1 cellular context compared by ENCODE assay signal in the genomic region with DNA sequence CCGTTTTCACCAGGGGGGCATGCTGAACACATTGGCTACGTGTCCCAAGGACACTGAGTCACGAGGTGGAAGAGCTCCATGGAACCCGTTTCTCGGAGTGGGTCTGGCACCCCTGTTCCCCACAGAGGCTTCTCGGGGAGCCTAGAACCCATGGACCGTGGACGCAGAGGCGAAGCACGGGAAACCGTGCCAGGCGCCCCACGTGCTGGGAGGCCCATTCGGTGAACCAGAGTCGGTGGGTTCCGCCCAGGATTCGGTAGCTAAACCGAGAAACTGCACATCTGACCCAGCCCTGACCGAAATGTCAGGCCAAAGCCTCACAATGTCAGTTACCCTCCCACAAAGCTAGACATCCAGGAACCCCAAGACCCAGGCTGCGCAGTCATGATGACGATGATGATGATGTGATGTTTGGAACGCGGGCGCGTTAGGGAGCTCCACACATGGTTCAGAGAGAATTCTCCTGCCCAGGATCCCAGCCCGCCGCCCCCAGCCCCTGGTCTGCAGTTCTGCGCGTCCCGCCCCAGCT.
TF ChIP-seq lines count a peak whose summit lies in the region.

No MANE protein-coding gene starts in this region.

TF ChIP-seq in K562, 482 proteins besides CTCF, POLR2A, EP300 and RAD21 (continued from another document and continues in another):
- TF ChIP-seq, protein P1, sequence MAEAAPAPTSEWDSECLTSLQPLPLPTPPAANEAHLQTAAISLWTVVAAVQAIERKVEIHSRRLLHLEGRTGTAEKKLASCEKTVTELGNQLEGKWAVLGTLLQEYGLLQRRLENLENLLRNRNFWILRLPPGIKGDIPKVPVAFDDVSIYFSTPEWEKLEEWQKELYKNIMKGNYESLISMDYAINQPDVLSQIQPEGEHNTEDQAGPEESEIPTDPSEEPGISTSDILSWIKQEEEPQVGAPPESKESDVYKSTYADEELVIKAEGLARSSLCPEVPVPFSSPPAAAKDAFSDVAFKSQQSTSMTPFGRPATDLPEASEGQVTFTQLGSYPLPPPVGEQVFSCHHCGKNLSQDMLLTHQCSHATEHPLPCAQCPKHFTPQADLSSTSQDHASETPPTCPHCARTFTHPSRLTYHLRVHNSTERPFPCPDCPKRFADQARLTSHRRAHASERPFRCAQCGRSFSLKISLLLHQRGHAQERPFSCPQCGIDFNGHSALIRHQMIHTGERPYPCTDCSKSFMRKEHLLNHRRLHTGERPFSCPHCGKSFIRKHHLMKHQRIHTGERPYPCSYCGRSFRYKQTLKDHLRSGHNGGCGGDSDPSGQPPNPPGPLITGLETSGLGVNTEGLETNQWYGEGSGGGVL (CRISPR knock-in tag; IDR thresholded peaks at IDR 0.05): no peak
- TF ChIP-seq SMARCA5 (IDR thresholded peaks at IDR 0.05) (no peak), RB1 (IDR thresholded peaks at IDR 0.05; ENCODE audit: low read depth) (no peak), MCM3 (IDR thresholded peaks at IDR 0.05) (no peak), EHMT2 (IDR thresholded peaks at IDR 0.05) (no peak), MECOM (CRISPR knock-in tag; IDR thresholded peaks at IDR 0.05) (no peak), POLR2B (IDR thresholded peaks at IDR 0.05; ENCODE audit: low read depth, partially characterized antibody) (no peak), ZNF347 (CRISPR knock-in tag; IDR thresholded peaks at IDR 0.05; ENCODE audit: low read depth) (no peak), JUNB (CRISPR knock-in tag; conservative IDR thresholded peaks at IDR 0.05) (no peak), ZNF695 (CRISPR knock-in tag; IDR thresholded peaks at IDR 0.05) (0 out of 2 replicates have a peak, but pooled peaks have one; percentile 24), KDM1A (IDR thresholded peaks at IDR 0.05) (no peak), CHCHD3 (CRISPR knock-in tag; IDR thresholded peaks at IDR 0.05) (no peak), ZNF184 (CRISPR knock-in tag; IDR thresholded peaks at IDR 0.05) (no peak), ZNF124 (CRISPR knock-in tag; IDR thresholded peaks at IDR 0.05) (no peak), RUNX1 (IDR thresholded peaks at IDR 0.05; ENCODE audit: low read depth) (no peak), ZSCAN32 (CRISPR knock-in tag; IDR thresholded peaks at IDR 0.05) (no peak), FOSL1 (tag; conservative IDR thresholded peaks at IDR 0.05) (no peak), ZNF699 (CRISPR knock-in tag; IDR thresholded peaks at IDR 0.05; ENCODE audit: insufficient replicate concordance) (no peak), GABPB1 (CRISPR knock-in tag; IDR thresholded peaks at IDR 0.05) (no peak), ELF2 (CRISPR knock-in tag; IDR thresholded peaks at IDR 0.05) (no peak), KDM4B (IDR thresholded peaks at IDR 0.05; ENCODE audit: borderline replicate concordance in 2 of 2, low read depth in 1 of 2) (no peak), SMAD2 (IDR thresholded peaks at IDR 0.05; ENCODE audit: low read depth, low read length) (no peak), ZNF766 (CRISPR knock-in tag; conservative IDR thresholded peaks at IDR 0.05) (no peak), COPS2 (conservative IDR thresholded peaks at IDR 0.05) (no peak), ZFP1 (CRISPR knock-in tag; IDR thresholded peaks at IDR 0.05) (no peak), MCM7 (IDR thresholded peaks at IDR 0.05) (no peak), CBX2 (IDR thresholded peaks at IDR 0.05; ENCODE audit: insufficient read depth, low read length, poor library complexity, severe bottlenecking) (no peak), MTA2 (IDR thresholded peaks at IDR 0.05; ENCODE audit: low read depth) (no peak), ZNF408 (CRISPR knock-in tag; IDR thresholded peaks at IDR 0.05; ENCODE audit: low read depth) (no peak), MEF2A (IDR thresholded peaks at IDR 0.05; ENCODE audit: control insufficient read depth, low read depth, low read length) (no peak), ZNF584 (CRISPR knock-in tag; IDR thresholded peaks at IDR 0.05; ENCODE audit: low read depth) (no peak), ZNF589 (CRISPR knock-in tag; IDR thresholded peaks at IDR 0.05; ENCODE audit: low read depth) (no peak), SIRT6 (IDR thresholded peaks at IDR 0.05; ENCODE audit: low read depth, low read length) (no peak), GABPA (tag; conservative IDR thresholded peaks at IDR 0.05; ENCODE audit: low read depth) (no peak), TRIM24 (IDR thresholded peaks at IDR 0.05) (no peak), STAG1 (CRISPR knock-in tag; IDR thresholded peaks at IDR 0.05; ENCODE audit: borderline replicate concordance) (no peak), TSC22D4 (tag; IDR thresholded peaks at IDR 0.05) (no peak)
- TF ChIP-seq, protein P2, sequence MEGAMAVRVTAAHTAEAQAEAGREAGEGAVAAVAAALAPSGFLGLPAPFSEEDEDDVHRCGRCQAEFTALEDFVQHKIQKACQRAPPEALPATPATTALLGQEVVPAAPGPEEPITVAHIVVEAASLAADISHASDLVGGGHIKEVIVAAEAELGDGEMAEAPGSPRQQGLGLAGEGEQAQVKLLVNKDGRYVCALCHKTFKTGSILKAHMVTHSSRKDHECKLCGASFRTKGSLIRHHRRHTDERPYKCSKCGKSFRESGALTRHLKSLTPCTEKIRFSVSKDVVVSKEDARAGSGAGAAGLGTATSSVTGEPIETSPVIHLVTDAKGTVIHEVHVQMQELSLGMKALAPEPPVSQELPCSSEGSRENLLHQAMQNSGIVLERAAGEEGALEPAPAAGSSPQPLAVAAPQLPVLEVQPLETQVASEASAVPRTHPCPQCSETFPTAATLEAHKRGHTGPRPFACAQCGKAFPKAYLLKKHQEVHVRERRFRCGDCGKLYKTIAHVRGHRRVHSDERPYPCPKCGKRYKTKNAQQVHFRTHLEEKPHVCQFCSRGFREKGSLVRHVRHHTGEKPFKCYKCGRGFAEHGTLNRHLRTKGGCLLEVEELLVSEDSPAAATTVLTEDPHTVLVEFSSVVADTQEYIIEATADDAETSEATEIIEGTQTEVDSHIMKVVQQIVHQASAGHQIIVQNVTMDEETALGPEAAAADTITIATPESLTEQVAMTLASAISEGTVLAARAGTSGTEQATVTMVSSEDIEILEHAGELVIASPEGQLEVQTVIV (CRISPR knock-in tag; IDR thresholded peaks at IDR 0.05; ENCODE audit: borderline replicate concordance): no peak
- TF ChIP-seq, protein P3, sequence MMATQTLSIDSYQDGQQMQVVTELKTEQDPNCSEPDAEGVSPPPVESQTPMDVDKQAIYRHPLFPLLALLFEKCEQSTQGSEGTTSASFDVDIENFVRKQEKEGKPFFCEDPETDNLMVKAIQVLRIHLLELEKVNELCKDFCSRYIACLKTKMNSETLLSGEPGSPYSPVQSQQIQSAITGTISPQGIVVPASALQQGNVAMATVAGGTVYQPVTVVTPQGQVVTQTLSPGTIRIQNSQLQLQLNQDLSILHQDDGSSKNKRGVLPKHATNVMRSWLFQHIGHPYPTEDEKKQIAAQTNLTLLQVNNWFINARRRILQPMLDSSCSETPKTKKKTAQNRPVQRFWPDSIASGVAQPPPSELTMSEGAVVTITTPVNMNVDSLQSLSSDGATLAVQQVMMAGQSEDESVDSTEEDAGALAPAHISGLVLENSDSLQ (IDR thresholded peaks at IDR 0.05): 0 out of 2 replicates have a peak, but pooled peaks have one; percentile 38
- TF ChIP-seq, protein P4, sequence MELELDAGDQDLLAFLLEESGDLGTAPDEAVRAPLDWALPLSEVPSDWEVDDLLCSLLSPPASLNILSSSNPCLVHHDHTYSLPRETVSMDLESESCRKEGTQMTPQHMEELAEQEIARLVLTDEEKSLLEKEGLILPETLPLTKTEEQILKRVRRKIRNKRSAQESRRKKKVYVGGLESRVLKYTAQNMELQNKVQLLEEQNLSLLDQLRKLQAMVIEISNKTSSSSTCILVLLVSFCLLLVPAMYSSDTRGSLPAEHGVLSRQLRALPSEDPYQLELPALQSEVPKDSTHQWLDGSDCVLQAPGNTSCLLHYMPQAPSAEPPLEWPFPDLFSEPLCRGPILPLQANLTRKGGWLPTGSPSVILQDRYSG (tag; conservative IDR thresholded peaks at IDR 0.05; ENCODE audit: low read depth): 0 out of 2 replicates have a peak, but pooled peaks have one; percentile 53
- TF ChIP-seq, protein P5, sequence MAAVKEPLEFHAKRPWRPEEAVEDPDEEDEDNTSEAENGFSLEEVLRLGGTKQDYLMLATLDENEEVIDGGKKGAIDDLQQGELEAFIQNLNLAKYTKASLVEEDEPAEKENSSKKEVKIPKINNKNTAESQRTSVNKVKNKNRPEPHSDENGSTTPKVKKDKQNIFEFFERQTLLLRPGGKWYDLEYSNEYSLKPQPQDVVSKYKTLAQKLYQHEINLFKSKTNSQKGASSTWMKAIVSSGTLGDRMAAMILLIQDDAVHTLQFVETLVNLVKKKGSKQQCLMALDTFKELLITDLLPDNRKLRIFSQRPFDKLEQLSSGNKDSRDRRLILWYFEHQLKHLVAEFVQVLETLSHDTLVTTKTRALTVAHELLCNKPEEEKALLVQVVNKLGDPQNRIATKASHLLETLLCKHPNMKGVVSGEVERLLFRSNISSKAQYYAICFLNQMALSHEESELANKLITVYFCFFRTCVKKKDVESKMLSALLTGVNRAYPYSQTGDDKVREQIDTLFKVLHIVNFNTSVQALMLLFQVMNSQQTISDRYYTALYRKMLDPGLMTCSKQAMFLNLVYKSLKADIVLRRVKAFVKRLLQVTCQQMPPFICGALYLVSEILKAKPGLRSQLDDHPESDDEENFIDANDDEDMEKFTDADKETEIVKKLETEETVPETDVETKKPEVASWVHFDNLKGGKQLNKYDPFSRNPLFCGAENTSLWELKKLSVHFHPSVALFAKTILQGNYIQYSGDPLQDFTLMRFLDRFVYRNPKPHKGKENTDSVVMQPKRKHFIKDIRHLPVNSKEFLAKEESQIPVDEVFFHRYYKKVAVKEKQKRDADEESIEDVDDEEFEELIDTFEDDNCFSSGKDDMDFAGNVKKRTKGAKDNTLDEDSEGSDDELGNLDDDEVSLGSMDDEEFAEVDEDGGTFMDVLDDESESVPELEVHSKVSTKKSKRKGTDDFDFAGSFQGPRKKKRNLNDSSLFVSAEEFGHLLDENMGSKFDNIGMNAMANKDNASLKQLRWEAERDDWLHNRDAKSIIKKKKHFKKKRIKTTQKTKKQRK (IDR thresholded peaks at IDR 0.05; ENCODE audit: borderline replicate concordance, low read depth, low read length): no peak
- TF ChIP-seq, protein P6, sequence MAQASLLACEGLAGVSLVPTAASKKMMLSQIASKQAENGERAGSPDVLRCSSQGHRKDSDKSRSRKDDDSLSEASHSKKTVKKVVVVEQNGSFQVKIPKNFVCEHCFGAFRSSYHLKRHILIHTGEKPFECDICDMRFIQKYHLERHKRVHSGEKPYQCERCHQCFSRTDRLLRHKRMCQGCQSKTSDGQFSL (CRISPR knock-in tag; IDR thresholded peaks at IDR 0.05): no peak
- TF ChIP-seq, protein P6 (tag; IDR thresholded peaks at IDR 0.05): no peak
- TF ChIP-seq, protein P7, sequence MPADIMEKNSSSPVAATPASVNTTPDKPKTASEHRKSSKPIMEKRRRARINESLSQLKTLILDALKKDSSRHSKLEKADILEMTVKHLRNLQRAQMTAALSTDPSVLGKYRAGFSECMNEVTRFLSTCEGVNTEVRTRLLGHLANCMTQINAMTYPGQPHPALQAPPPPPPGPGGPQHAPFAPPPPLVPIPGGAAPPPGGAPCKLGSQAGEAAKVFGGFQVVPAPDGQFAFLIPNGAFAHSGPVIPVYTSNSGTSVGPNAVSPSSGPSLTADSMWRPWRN (IDR thresholded peaks at IDR 0.05; ENCODE audit: low read depth): no peak
- TF ChIP-seq, protein P8, sequence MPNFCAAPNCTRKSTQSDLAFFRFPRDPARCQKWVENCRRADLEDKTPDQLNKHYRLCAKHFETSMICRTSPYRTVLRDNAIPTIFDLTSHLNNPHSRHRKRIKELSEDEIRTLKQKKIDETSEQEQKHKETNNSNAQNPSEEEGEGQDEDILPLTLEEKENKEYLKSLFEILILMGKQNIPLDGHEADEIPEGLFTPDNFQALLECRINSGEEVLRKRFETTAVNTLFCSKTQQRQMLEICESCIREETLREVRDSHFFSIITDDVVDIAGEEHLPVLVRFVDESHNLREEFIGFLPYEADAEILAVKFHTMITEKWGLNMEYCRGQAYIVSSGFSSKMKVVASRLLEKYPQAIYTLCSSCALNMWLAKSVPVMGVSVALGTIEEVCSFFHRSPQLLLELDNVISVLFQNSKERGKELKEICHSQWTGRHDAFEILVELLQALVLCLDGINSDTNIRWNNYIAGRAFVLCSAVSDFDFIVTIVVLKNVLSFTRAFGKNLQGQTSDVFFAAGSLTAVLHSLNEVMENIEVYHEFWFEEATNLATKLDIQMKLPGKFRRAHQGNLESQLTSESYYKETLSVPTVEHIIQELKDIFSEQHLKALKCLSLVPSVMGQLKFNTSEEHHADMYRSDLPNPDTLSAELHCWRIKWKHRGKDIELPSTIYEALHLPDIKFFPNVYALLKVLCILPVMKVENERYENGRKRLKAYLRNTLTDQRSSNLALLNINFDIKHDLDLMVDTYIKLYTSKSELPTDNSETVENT (CRISPR knock-in tag; IDR thresholded peaks at IDR 0.05): peak; percentile 23; the same call in 1 of the 2 replicates
